ENCODE assay signal across 8 cellular contexts in genomic region chrX:103686199-103687072, GRCh38. TPM values are rescaled to one million over a fixed set of nuclear protein-coding genes. Genes with fewer than 3 reads are reported as not detected.
DNase-seq lines count a peak whose midpoint lies in the region; ATAC-seq, FAIRE-seq and TF ChIP-seq lines count a peak whose summit lies in the region.

MORF4L2 (minus strand) TSS chrX:103686699; CDS start chrX:103677027, 9,672 bp downstream.

- DNase-seq in GM12891 (ENCODE audit: insufficient read length, low spot score) (peak; percentile 25), NCI-H1436 (lab: John Stamatoyannopoulos, UW) (peak; percentile 99), T follicular helper cell (ENCODE audit: low read depth) (peak; percentile 83), adrenal gland (peak; percentile 88 to 99 (median 95)), heart left ventricle (peak; percentile 89 to 94 (median 91)), posterior cingulate gyrus (peak; percentile 68 to 98 (median 79)), upper lobe of right lung (peak; percentile 91)

- H3K4me3 ChIP-seq in adrenal gland (peak within 1 kb of the TSS in 3 of 4 donors; percentile 8 to 69 (median 37)), heart left ventricle (peak within 1 kb of the TSS; percentile 30 to 96 (median 68)), upper lobe of right lung (peak within 1 kb of the TSS; percentile 70)

- H3K4me1 ChIP-seq in adrenal gland (replicated peaks in 1 of 2) (peaks cover 0 to 10% of the 10 kb centered on the region in 2 donors), heart left ventricle (peaks cover 0 to 36% (median 3%) of the 10 kb centered on the region in 12 donors), upper lobe of right lung (no peaks in the 10 kb centered on the region)

- TF ChIP-seq CTCF in adrenal gland (IDR thresholded peaks at IDR 0.05) (no peak), heart left ventricle (IDR thresholded peaks at IDR 0.05) (no peak), upper lobe of right lung (IDR thresholded peaks at IDR 0.05) (no peak)

- peak; percentile 100 for FAIRE-seq in GM12891 (lab: Jason Lieb, UNC)

- H3K27me3 ChIP-seq in adrenal gland (no peaks in the 10 kb centered on the region), heart left ventricle (peaks cover 0 to 6% (median 0%) of the 10 kb centered on the region in 9 donors), upper lobe of right lung (no peaks in the 10 kb centered on the region)

- H3K9me3 ChIP-seq in adrenal gland (replicated peaks in 1 of 3) (no peaks in the 10 kb centered on the region), heart left ventricle (no peaks in the 10 kb centered on the region), upper lobe of right lung (no peaks in the 10 kb centered on the region)

- 0 to 33% (median 15%) methylated on average over 31 to 37 of the region's 37 CpGs for WGBS in adrenal gland, 4 donors
- WGBS in heart left ventricle, 4 donors, result 0 to 29% (median 12%) methylated on average over 36 to 37 of the region's 37 CpGs

- H3K36me3 ChIP-seq in adrenal gland (replicated peaks in 1 of 2) (peaks cover 0 to 18% of the 10 kb centered on the region in 2 donors), heart left ventricle (peaks cover 0 to 37% (median 18%) of the 10 kb centered on the region in 9 donors), upper lobe of right lung (peaks cover 35% of the 10 kb centered on the region)

- intact Hi-C loops in adrenal gland (cut with DNase I) (no loop called here), heart left ventricle (cut with DNase I) (loop anchor here in 6 of 10 donors (2.0 to 10.0 kb wide), 10 partner anchors 52 to 478 kb away; partner anchors contain the start of genes TCEAL1 (in 3 of the 6), FAM199X (in 2 of the 6), TCEAL4 (in 2 of the 6) and SLC25A53 (in 1 of the 6)), posterior cingulate gyrus (cut with DNase I) (loop anchor here (5.0 kb wide), 3 partner anchors 146 to 471 kb away; partner anchors contain the start of genes RAB9B and SLC25A53), upper lobe of right lung (cut with DNase I) (no loop called here)

- ATAC-seq in HG02798 (IDR thresholded peaks at IDR 0.05; ENCODE audit: poor library complexity, unreplicated experiment) (peak; percentile 93), heart left ventricle (peak; percentile 91 to 95 (median 94)), upper lobe of right lung (peak; percentile 94)

- TF ChIP-seq POLR2A in GM12891 (IDR thresholded peaks at IDR 0.05; ENCODE audit: low read depth, low read length), result peak; percentile 94
- peak; percentile 83 to 92 for TF ChIP-seq POLR2A in adrenal gland (IDR thresholded peaks at IDR 0.05)
- TF ChIP-seq POLR2A in heart left ventricle (IDR thresholded peaks at IDR 0.05), result peak; percentile 65 to 78

- H3K27ac ChIP-seq in adrenal gland (peak within 1 kb of the TSS; percentile 89 to 99 (median 96)), heart left ventricle (peak within 1 kb of the TSS; percentile 92 to 99 (median 97)), upper lobe of right lung (peak within 1 kb of the TSS; percentile 97)

TF ChIP-seq in GM12891, 5 proteins besides CTCF, POLR2A, EP300 and RAD21:
- TF ChIP-seq POU2F2 (IDR thresholded peaks at IDR 0.05; ENCODE audit: low read depth, low read length) (0 out of 2 replicates have a peak, but pooled peaks have one; percentile 14), PAX5 (IDR thresholded peaks at IDR 0.05; ENCODE audit: insufficient read depth, low read length, severe bottlenecking) (no peak), TAF1 (IDR thresholded peaks at IDR 0.05; ENCODE audit: low read depth, low read length) (peak; percentile 80), SPI1 (IDR thresholded peaks at IDR 0.05; ENCODE audit: low read depth, low read length) (no peak), POLR2AphosphoS5 (IDR thresholded peaks at IDR 0.05; ENCODE audit: low read depth, low read length) (peak; percentile 86)

RNA-seq across cellular contexts. Expression of gene MORF4L2, which starts in this region (rescaled TPM):
- 130 TPM for polyA plus RNA-seq in GM12891 (2012; ENCODE audit: low read depth, missing spikeins)
- 100 to 1,000 TPM; 225 to 625 (median 366) TPM for total RNA-seq in adrenal gland
- polyA plus RNA-seq in adrenal gland, result 100 to 1,000 TPM; 235 to 767 (median 243) TPM
- total RNA-seq in heart left ventricle, result 100 to 1,000 TPM; 148 to 238 (median 189) TPM
- 100 to 1,000 TPM; 102 to 511 TPM for polyA plus RNA-seq in heart left ventricle
- total RNA-seq in upper lobe of right lung, result 185 TPM

Comparison
In these comparisons a context has a peak if more than half of its experiments do, and no peak if none do; other contexts are left out.
1. Peak in every context shown above with its lines: DNase-seq, ATAC-seq, H3K4me3 ChIP-seq and H3K27ac ChIP-seq.
2. DNase-seq: peak in every context shown above with its lines; median percentile 99 in NCI-H1436; 95 in adrenal gland; 91 in heart left ventricle; 91 in upper lobe of right lung; 83 in T follicular helper cell; 79 in posterior cingulate gyrus; 25 in GM12891.
3. intact Hi-C loops: an anchor here in heart left ventricle (2.0 to 10.0 kb wide) and posterior cingulate gyrus (5.0 kb wide); none called in adrenal gland and upper lobe of right lung.